15 cellular contexts compared by ENCODE assay signal in genomic region chr16:20291807-20292206, GRCh38. TPM values are rescaled to one million over a fixed set of nuclear protein-coding genes. Genes with fewer than 3 reads are reported as not detected.
"Had no signal": no experiment of that assay in that cellular context is flagged by ENCODE, and none has a peak within 500 bp of the region (broad histone marks: within the 10 kb centered on the region; RNA-seq: fewer than 3 reads in every experiment).

No MANE protein-coding gene starts in this region.

- H3K36me3 ChIP-seq: neutrophil, stomach, thoracic aorta had no signal

- H2AFZ ChIP-seq: hepatocyte had no signal

- H3K27me3 ChIP-seq: body of pancreas had no signal

- H3K36me3 Mint-ChIP-seq: activated naive CD4-positive, alpha-beta T cell treated with anti-CD3 and anti-CD28 coated beads, Interleukin-2, amount 50 U/mL, for 24 hours had no signal

- H3K4me3 ChIP-seq: body of pancreas, hepatocyte, stomach, thoracic aorta had no signal

- H3K4me1 ChIP-seq: body of pancreas, stomach had no signal

- H3K4me2 ChIP-seq: hepatocyte had no signal

- H3K27ac ChIP-seq: body of pancreas, hepatocyte, neutrophil, stomach, thoracic aorta had no signal

- H3K9me3 Mint-ChIP-seq: activated naive CD4-positive, alpha-beta T cell treated with anti-CD3 and anti-CD28 coated beads, Interleukin-2, amount 50 U/mL, for 24 hours; central memory CD8-positive, alpha-beta T cell; effector memory CD8-positive, alpha-beta T cell had no signal

- H3K4me3 Mint-ChIP-seq: activated naive CD4-positive, alpha-beta T cell treated with anti-CD3 and anti-CD28 coated beads, Interleukin-2, amount 50 U/mL, for 24 hours; central memory CD8-positive, alpha-beta T cell; effector memory CD8-positive, alpha-beta T cell had no signal

- H3K9me3 ChIP-seq: body of pancreas, neutrophil, stomach, thoracic aorta had no signal

- H3K27ac Mint-ChIP-seq: activated naive CD4-positive, alpha-beta T cell treated with anti-CD3 and anti-CD28 coated beads, Interleukin-2, amount 50 U/mL, for 24 hours; effector memory CD8-positive, alpha-beta T cell had no signal

- DNase-seq: activated CD4-positive, alpha-beta T cell treated with anti-CD3 and anti-CD28 coated beads, Interleukin-2, amount 50 U/mL, for 1 hour; activated T-cell treated with anti-CD3 and anti-CD28 coated beads for 4 hours; amniotic stem cell; body of pancreas; effector memory CD8-positive, alpha-beta T cell; stomach had no signal

- H3K4me1 Mint-ChIP-seq: activated naive CD4-positive, alpha-beta T cell treated with anti-CD3 and anti-CD28 coated beads, Interleukin-2, amount 50 U/mL, for 24 hours; central memory CD8-positive, alpha-beta T cell had no signal

RNA-seq across cellular contexts. Expression of gene GP2, which starts 35.5 kb away (rescaled TPM):
- total RNA-seq: activated CD8-positive, alpha-beta memory T cell treated with anti-CD3 and anti-CD28 coated beads for 36 hours; epithelial cell of proximal tubule; myocyte; skeletal muscle tissue had no signal
